8 cellular contexts compared by ENCODE assay signal in the genomic region with DNA sequence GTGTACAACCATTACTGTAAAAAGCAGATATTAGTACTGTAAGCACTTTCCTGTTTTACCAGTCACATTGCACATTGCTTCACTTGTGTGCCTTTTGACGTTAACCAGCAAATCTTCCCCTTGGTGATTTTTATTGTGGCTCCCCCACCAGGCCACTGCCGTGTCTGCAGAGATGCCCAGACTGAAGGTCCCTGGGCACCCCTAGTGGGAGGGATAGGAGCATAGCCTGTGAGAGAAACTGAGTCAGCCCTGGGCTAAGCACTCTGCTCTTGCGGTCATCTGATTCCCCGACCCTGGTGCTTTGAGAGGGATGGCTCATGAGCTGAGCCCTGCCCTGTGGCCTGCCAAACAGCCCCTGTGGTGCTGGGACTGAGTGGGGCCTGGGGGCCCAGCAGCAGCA.
DNase-seq lines count a peak whose midpoint lies in the region; ATAC-seq and TF ChIP-seq lines count a peak whose summit lies in the region.

No MANE protein-coding gene starts in this region.

- DNase-seq in GM10248 (ENCODE audit: extremely low spot score) (peak; percentile 59), NOMO-1 treated with DMSO at 0.1 percent for 48 hours (lab: John Stamatoyannopoulos, UW; ENCODE audit: unreplicated experiment) (peak; percentile 44), iPS DF 4.7 (ENCODE audit: extremely low read depth, low spot score) (peak; percentile 11), COLO829 (ENCODE audit: low spot score) (no peak), HPDE6-E6E7 (ENCODE audit: extremely low spot score) (no peak)
- peak; percentile 27 for DNase-seq in activated T-helper 9 cell treated with anti-CD3 and anti-CD28 coated beads, Interleukin-2, amount 50 U/mL, for 16 hours (ENCODE audit: low read depth)
- DNase-seq in stimulated activated CD8-positive, alpha-beta memory T cell treated with anti-CD3 and anti-CD28 coated beads, Interleukin-12 subunit alpha, Interleukin-12 subunit beta, amount 100 ng/mL, for 1 hour (ENCODE audit: low read depth) = peak; percentile 33

- peak; percentile 61 for TF ChIP-seq CTCF in GM10248 (IDR thresholded peaks at IDR 0.05; ENCODE audit: control extremely low read depth, extremely low read depth, low read depth, missing control alignments)

- POLR2A ChIA-PET in GM10248 (lab: Yijun Ruan, JAX) = no interaction called here

- CTCF ChIA-PET in GM10248 (lab: Yijun Ruan, JAX) = interaction anchor here (1.0 to 2.3 kb wide), 12 partner anchors 9 to 106 kb away, joined by 3 to 7 read pairs (median 5); no protein-coding TSS in a partner anchor

- no peak for ATAC-seq in HG02623 (IDR thresholded peaks at IDR 0.05; ENCODE audit: unreplicated experiment)

Comparison
In these comparisons a context has a peak if more than half of its experiments do, and no peak if none do; other contexts are left out.
1. DNase-seq: peak in GM10248 (single experiment), NOMO-1 treated with DMSO at 0.1 percent for 48 hours (single experiment), activated T-helper 9 cell treated with anti-CD3 and anti-CD28 coated beads, Interleukin-2, amount 50 U/mL, for 16 hours (single experiment), iPS DF 4.7 (single experiment) and stimulated activated CD8-positive, alpha-beta memory T cell treated with anti-CD3 and anti-CD28 coated beads, Interleukin-12 subunit alpha, Interleukin-12 subunit beta, amount 100 ng/mL, for 1 hour (single experiment); none in COLO829 (single experiment) and HPDE6-E6E7 (single experiment).